In the genomic region with DNA sequence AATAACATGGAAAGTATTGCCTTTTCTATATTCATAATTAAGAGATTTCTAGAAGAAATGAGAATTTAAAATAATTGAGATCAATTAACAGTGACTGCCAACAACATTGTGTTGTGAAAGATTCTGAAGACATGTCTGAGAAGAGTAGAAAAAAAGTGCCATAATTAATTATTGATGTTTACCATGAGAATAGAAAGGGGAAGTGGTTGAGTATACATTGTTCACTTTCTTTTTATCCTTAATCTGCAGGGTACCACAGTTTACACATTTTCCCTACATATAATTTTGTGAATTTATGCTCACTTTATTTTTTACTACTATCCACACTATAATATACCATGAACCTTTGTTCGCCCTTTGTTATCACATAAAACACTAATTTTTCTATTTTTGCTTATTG, we compare ENCODE assay signal across 24 cellular contexts. TPM values are rescaled to one million over a fixed set of nuclear protein-coding genes. Genes with fewer than 3 reads are reported as not detected.
DNase-seq lines count a peak whose midpoint lies in the region; ATAC-seq and TF ChIP-seq lines count a peak whose summit lies in the region.
"Had no signal": no experiment of that assay in that cellular context is flagged by ENCODE, and none has a peak within 500 bp of the region (broad histone marks: within the 10 kb centered on the region; RNA-seq: fewer than 3 reads in every experiment).

No MANE protein-coding gene starts in this region.

- intact Hi-C loops in body of pancreas (cut with DNase I), result no loop called here
- intact Hi-C loops in activated naive CD4-positive, alpha-beta T cell treated with anti-CD3 and anti-CD28 coated beads for 36 hours (cut with micrococcal nuclease), result no loop called here

- no peaks in the 10 kb centered on the region for H3K9me3 ChIP-seq in body of pancreas
- H3K9me3 ChIP-seq: breast epithelium, neutrophil had no signal

- H3K27ac Mint-ChIP-seq in glutamatergic neuron (ENCODE audit: unreplicated experiment), result no peak overlapping the region
- no peak overlapping the region for H3K27ac Mint-ChIP-seq in activated naive CD4-positive, alpha-beta T cell treated with anti-CD3 and anti-CD28 coated beads for 36 hours
- H3K27ac Mint-ChIP-seq: activated naive CD4-positive, alpha-beta T cell treated with anti-CD3 and anti-CD28 coated beads, Interleukin-2, amount 50 U/mL, for 72 hours; GM23338; naive B cell had no signal

- CTCF ChIA-PET in activated naive CD4-positive, alpha-beta T cell treated with anti-CD3 and anti-CD28 coated beads for 36 hours (lab: Charles Lee), result no interaction called here

- no peaks in the 10 kb centered on the region for H3K9me3 Mint-ChIP-seq in glutamatergic neuron (ENCODE audit: unreplicated experiment)
- H3K9me3 Mint-ChIP-seq in activated naive CD4-positive, alpha-beta T cell treated with anti-CD3 and anti-CD28 coated beads for 36 hours, result peaks cover 2% of the 10 kb centered on the region
- H3K9me3 Mint-ChIP-seq: GM23338 had no signal

- DNase-seq in body of pancreas (no peak), glutamatergic neuron (no peak)
- DNase-seq in activated naive CD4-positive, alpha-beta T cell treated with anti-CD3 and anti-CD28 coated beads for 36 hours, result no peak
- DNase-seq in activated T-cell treated with anti-CD3 and anti-CD28 coated beads, Interleukin-2, amount 50 U/mL, for 48 hours, result no peak
- DNase-seq: activated CD4-positive, alpha-beta T cell treated with anti-CD3 and anti-CD28 coated beads for 48 hours; amygdala; naive B cell; NCI-H1048; NCI-H2107; NCI-H345; NCI-H82; posterior cingulate gyrus; right cardiac atrium; stimulated activated naive CD8-positive, alpha-beta T cell treated with anti-CD3 and anti-CD28 coated beads, Interleukin-15, Interleukin-2, amounts not matched to agents 100 U/mL and 50 U/mL, for 24 hours; T1000 had no signal

- 86 to 97% methylated on average over 1 of the region's 1 CpG for WGBS in body of pancreas, 2 donors

- no peak for TF ChIP-seq POLR2A in body of pancreas (IDR thresholded peaks at IDR 0.05)

- H3K4me1 ChIP-seq in body of pancreas, result no peaks in the 10 kb centered on the region
- H3K4me1 ChIP-seq: breast epithelium had no signal

- H3K4me3 Mint-ChIP-seq in glutamatergic neuron (ENCODE audit: unreplicated experiment), result no peak overlapping the region
- H3K4me3 Mint-ChIP-seq in activated naive CD4-positive, alpha-beta T cell treated with anti-CD3 and anti-CD28 coated beads for 36 hours, result no peak overlapping the region
- H3K4me3 Mint-ChIP-seq: GM23338, naive B cell had no signal

- H3K36me3 ChIP-seq in body of pancreas (replicated peaks in 1 of 2; ENCODE audit: insufficient read depth in 1 of 2, low read depth in 2 of 2), result no peaks in the 10 kb centered on the region
- H3K36me3 ChIP-seq: breast epithelium, neutrophil had no signal

- peaks cover 23% of the 10 kb centered on the region for H3K4me1 Mint-ChIP-seq in glutamatergic neuron (ENCODE audit: low read depth, unreplicated experiment)
- H3K4me1 Mint-ChIP-seq in activated naive CD4-positive, alpha-beta T cell treated with anti-CD3 and anti-CD28 coated beads for 36 hours (ENCODE audit: low read depth), result peaks cover 10% of the 10 kb centered on the region
- H3K4me1 Mint-ChIP-seq: GM23338 had no signal

- TF ChIP-seq CTCF in body of pancreas (IDR thresholded peaks at IDR 0.05) (no peak), glutamatergic neuron (IDR thresholded peaks at IDR 0.05; ENCODE audit: partially characterized antibody, unreplicated experiment) (no peak)

- H3K36me3 Mint-ChIP-seq in glutamatergic neuron (ENCODE audit: unreplicated experiment), result no peaks in the 10 kb centered on the region
- H3K36me3 Mint-ChIP-seq in activated naive CD4-positive, alpha-beta T cell treated with anti-CD3 and anti-CD28 coated beads for 36 hours (ENCODE audit: low read depth), result no peaks in the 10 kb centered on the region
- H3K36me3 Mint-ChIP-seq: activated naive CD4-positive, alpha-beta T cell treated with anti-CD3 and anti-CD28 coated beads, Interleukin-2, amount 50 U/mL, for 72 hours; naive B cell had no signal

- ATAC-seq in GM18498 (IDR thresholded peaks at IDR 0.05; ENCODE audit: unreplicated experiment) (peak; percentile 69), GM19043 (IDR thresholded peaks at IDR 0.05; ENCODE audit: low read depth, unreplicated experiment) (peak; percentile 72), HG02943 (IDR thresholded peaks at IDR 0.05; ENCODE audit: low read depth, unreplicated experiment) (peak; percentile 60), HG03378 (IDR thresholded peaks at IDR 0.05; ENCODE audit: unreplicated experiment) (peak; percentile 59), body of pancreas (no peak)
- ATAC-seq: activated naive CD4-positive, alpha-beta T cell treated with anti-CD3 and anti-CD28 coated beads, Interleukin-2, amount 50 U/mL, for 72 hours; GM23338; right cardiac atrium; stimulated activated naive CD8-positive, alpha-beta T cell treated with anti-CD3 and anti-CD28 coated beads, Interleukin-15, Interleukin-2, amounts not matched to agents 100 U/mL and 50 U/mL, for 24 hours had no signal

- H3K4me3 ChIP-seq in body of pancreas, result no peak overlapping the region
- H3K4me3 ChIP-seq: breast epithelium, GM23338, smooth muscle cell had no signal

- no peaks in the 10 kb centered on the region for H3K27me3 Mint-ChIP-seq in glutamatergic neuron (ENCODE audit: unreplicated experiment)
- H3K27me3 Mint-ChIP-seq in activated naive CD4-positive, alpha-beta T cell treated with anti-CD3 and anti-CD28 coated beads for 36 hours (ENCODE audit: low read depth), result peaks cover 3% of the 10 kb centered on the region

- H3K27me3 ChIP-seq in body of pancreas, result no peaks in the 10 kb centered on the region
- H3K27me3 ChIP-seq: breast epithelium, neutrophil had no signal

- no peak overlapping the region for H3K27ac ChIP-seq in body of pancreas
- H3K27ac ChIP-seq: breast epithelium, neutrophil had no signal

RNA-seq across cellular contexts. Expression of gene UBE2E3, which starts 47.1 kb away (rescaled TPM):
- 10 to 100 TPM; 30.3 to 38.7 TPM for total RNA-seq in body of pancreas
- total RNA-seq in glutamatergic neuron (ENCODE audit: unreplicated experiment), result 294 TPM
- 10 to 100 TPM; 25.8 to 29.5 TPM for total RNA-seq in activated naive CD4-positive, alpha-beta T cell treated with anti-CD3 and anti-CD28 coated beads for 36 hours
